ENCODE assay signal across 8 cellular contexts in the genomic region with DNA sequence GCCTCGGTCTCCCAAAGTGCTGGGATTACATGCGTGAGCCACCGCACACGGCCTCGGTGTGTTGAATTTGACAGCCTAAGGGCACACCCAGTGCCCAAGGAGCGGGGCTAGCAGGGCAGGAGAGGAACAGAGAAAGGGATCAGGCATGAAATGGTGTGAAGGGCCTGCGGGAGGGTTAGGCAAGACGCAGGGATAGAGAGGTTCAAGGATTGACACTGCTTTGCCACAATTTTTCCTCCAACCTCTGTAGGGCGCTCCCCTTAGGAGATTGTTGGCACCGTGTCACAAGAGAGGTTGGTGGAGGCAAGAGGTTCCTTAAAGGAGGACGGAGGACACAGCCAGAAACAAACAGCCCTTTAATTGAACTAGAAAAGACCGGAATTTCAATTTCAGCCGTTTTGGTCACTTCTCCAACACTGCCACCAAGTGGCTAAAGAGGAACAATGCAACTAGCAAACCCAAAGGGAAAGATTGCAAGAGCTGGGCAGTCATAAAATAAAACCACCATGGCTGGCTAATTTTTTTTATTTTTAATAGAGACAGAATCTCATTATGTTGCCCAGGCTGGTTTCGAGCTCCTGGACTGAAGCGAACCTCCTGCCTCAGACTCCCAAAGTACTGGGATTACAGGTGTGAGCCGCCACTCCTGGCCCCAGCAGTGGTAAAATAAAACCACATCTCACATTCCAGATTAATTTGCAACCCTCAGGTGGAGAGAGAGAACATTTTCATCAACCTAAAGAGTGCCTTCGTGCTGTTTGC. TPM values are rescaled to one million over a fixed set of nuclear protein-coding genes. Genes with fewer than 3 reads are reported as not detected.
DNase-seq lines count a peak whose midpoint lies in the region; ATAC-seq and TF ChIP-seq lines count a peak whose summit lies in the region.

No MANE protein-coding gene starts in this region.

- H3K4me3 ChIP-seq in GM12865 (ENCODE audit: low read depth, low read length) (no peak overlapping the region), astrocyte of the cerebellum (ENCODE audit: low read depth, low read length) (no peak overlapping the region), spleen (no peak overlapping the region)

- peak; percentile 92 for TF ChIP-seq RAD21 in Ishikawa (IDR thresholded peaks at IDR 0.05; ENCODE audit: low read depth)

- TF ChIP-seq EP300 in Ishikawa (IDR thresholded peaks at IDR 0.05; ENCODE audit: borderline replicate concordance) = no peak

- WGBS in spleen, 5 donors = 49 to 56% (median 53%) methylated on average over 17 of the region's 17 CpGs

- TF ChIP-seq CTCF in GM12865 (IDR thresholded peaks at IDR 0.05; ENCODE audit: insufficient read depth, low read depth, low read length, missing control alignments) (peak; percentile 66), astrocyte of the cerebellum (IDR thresholded peaks at IDR 0.05; ENCODE audit: low read depth, low read length, missing control alignments) (peak; percentile 86), spleen (IDR thresholded peaks at IDR 0.05 in 8 of 11, conservative IDR thresholded peaks at IDR 0.05 in 3 of 11) (peak; percentile 78 to 95 (median 91))

- peaks cover 0 to 11% (median 6%) of the 10 kb centered on the region in 6 donors for H3K4me1 ChIP-seq in spleen

- in situ Hi-C loops in astrocyte of the cerebellum (cut with HindIII; ENCODE audit: low sequenced_read_pairs) = no loop called here

- H3K9me3 ChIP-seq in spleen = no peaks in the 10 kb centered on the region

- no peaks in the 10 kb centered on the region for H3K27me3 ChIP-seq in spleen (replicated peaks in 1 of 7)

- no peak for TF ChIP-seq POLR2A in spleen (IDR thresholded peaks at IDR 0.05)

- ATAC-seq in GM18861 (IDR thresholded peaks at IDR 0.05; ENCODE audit: unreplicated experiment) = no peak

- intact Hi-C loops in spleen (cut with DNase I; ENCODE audit: low total_unique reads) = loop anchor here (2.0 to 10.0 kb wide), 2 partner anchors 64 to 104 kb away; no protein-coding TSS in a partner anchor

- no peaks in the 10 kb centered on the region for H3K36me3 ChIP-seq in spleen

- H3K27ac ChIP-seq in spleen = no peak overlapping the region

- peak; percentile 58 for DNase-seq in AG20443 (ENCODE audit: low spot score)
- DNase-seq in GM12865 (ENCODE audit: low read depth) = peak; percentile 75
- peak; percentile 73 for DNase-seq in OCI-M1 (lab: John Stamatoyannopoulos, UW)
- DNase-seq in astrocyte of the cerebellum (ENCODE audit: low read depth) = peak; percentile 57
- peak; percentile 45 for DNase-seq in iPS-NIHi11 (ENCODE audit: low spot score)
- no peak for DNase-seq in spleen

TF ChIP-seq in Ishikawa, 13 proteins besides CTCF, POLR2A, EP300 and RAD21:
- TF ChIP-seq EGR1 (IDR thresholded peaks at IDR 0.05) = no peak
- no peak for TF ChIP-seq YY1 (IDR thresholded peaks at IDR 0.05; ENCODE audit: low read depth)
- TF ChIP-seq CREB1 (IDR thresholded peaks at IDR 0.05; ENCODE audit: low read depth) = no peak
- no peak for TF ChIP-seq CEBPB (IDR thresholded peaks at IDR 0.05)
- TF ChIP-seq, protein P1, sequence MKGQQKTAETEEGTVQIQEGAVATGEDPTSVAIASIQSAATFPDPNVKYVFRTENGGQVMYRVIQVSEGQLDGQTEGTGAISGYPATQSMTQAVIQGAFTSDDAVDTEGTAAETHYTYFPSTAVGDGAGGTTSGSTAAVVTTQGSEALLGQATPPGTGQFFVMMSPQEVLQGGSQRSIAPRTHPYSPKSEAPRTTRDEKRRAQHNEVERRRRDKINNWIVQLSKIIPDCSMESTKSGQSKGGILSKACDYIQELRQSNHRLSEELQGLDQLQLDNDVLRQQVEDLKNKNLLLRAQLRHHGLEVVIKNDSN (IDR thresholded peaks at IDR 0.05) = no peak
- TF ChIP-seq FOXM1 (IDR thresholded peaks at IDR 0.05; ENCODE audit: borderline replicate concordance, low read depth) = no peak
- TF ChIP-seq, protein P2, sequence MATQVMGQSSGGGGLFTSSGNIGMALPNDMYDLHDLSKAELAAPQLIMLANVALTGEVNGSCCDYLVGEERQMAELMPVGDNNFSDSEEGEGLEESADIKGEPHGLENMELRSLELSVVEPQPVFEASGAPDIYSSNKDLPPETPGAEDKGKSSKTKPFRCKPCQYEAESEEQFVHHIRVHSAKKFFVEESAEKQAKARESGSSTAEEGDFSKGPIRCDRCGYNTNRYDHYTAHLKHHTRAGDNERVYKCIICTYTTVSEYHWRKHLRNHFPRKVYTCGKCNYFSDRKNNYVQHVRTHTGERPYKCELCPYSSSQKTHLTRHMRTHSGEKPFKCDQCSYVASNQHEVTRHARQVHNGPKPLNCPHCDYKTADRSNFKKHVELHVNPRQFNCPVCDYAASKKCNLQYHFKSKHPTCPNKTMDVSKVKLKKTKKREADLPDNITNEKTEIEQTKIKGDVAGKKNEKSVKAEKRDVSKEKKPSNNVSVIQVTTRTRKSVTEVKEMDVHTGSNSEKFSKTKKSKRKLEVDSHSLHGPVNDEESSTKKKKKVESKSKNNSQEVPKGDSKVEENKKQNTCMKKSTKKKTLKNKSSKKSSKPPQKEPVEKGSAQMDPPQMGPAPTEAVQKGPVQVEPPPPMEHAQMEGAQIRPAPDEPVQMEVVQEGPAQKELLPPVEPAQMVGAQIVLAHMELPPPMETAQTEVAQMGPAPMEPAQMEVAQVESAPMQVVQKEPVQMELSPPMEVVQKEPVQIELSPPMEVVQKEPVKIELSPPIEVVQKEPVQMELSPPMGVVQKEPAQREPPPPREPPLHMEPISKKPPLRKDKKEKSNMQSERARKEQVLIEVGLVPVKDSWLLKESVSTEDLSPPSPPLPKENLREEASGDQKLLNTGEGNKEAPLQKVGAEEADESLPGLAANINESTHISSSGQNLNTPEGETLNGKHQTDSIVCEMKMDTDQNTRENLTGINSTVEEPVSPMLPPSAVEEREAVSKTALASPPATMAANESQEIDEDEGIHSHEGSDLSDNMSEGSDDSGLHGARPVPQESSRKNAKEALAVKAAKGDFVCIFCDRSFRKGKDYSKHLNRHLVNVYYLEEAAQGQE (IDR thresholded peaks at IDR 0.05; ENCODE audit: low read depth) = no peak
- TF ChIP-seq TEAD4 (IDR thresholded peaks at IDR 0.05) = no peak
- no peak for TF ChIP-seq NFIC (IDR thresholded peaks at IDR 0.05)
- no peak for TF ChIP-seq TAF1 (IDR thresholded peaks at IDR 0.05; ENCODE audit: low read depth)
- TF ChIP-seq, protein P3, sequence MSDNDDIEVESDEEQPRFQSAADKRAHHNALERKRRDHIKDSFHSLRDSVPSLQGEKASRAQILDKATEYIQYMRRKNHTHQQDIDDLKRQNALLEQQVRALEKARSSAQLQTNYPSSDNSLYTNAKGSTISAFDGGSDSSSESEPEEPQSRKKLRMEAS (IDR thresholded peaks at IDR 0.05) = no peak
- no peak for TF ChIP-seq ZBTB7A (IDR thresholded peaks at IDR 0.05; ENCODE audit: low read depth)
- no peak for TF ChIP-seq TCF12 (IDR thresholded peaks at IDR 0.05; ENCODE audit: low read depth)
TF ChIP-seq in Ishikawa: peak in this region for 0.

RNA-seq across cellular contexts. Expression of a gene that starts 6.9 kb away (rescaled TPM):
- total RNA-seq in spleen = 10 to 100 TPM; 29.3 to 68.4 (median 44.9) TPM
- polyA plus RNA-seq in spleen = 1 to 10 TPM; 3.5 to 6.1 (median 5.4) TPM
